In the genomic region with DNA sequence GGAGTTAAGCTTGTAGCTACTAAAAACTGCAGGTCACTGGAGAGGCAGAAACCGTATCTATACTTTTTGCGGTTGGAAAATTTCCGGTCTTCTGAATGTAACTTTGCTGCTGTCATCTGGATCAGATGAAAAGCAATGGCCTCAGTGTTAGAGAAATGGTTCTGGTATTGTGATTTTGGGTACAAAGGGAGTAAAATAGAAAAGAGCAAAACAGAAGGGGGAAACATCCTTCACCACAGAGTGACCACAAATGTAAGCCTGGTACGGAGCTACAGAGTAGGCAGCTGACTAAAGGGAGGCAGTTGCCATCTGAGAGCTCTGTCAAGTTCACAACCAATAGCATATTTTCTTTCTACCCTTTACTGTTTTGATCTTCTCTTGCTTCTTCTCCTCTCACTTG, we compare ENCODE assay signal across 8 cellular contexts. TPM values are rescaled to one million over a fixed set of nuclear protein-coding genes. Genes with fewer than 3 reads are reported as not detected.
A peak's percentile ranks its signal among the peaks of the same experiment; 100 is the strongest.
DNase-seq lines count a peak whose midpoint lies in the region; ATAC-seq and TF ChIP-seq lines count a peak whose summit lies in the region.

No MANE protein-coding gene starts in this region.

- H3K27ac Mint-ChIP-seq in activated CD8-positive, alpha-beta memory T cell treated with anti-CD3 and anti-CD28 coated beads, Interleukin-2, amount 10 ng/mL, durations not matched to agents 7 days and 5 days: no peak overlapping the region
- H3K27ac Mint-ChIP-seq in stimulated activated naive B cell treated with anti-CD40 and anti-IgM and Interleukin-4, amounts not matched to agents 10 μg/mL and 1 μg/mL and 100 μg/mL, for 72 hours: peak overlapping the region; percentile 94

- no peak overlapping the region for H3K4me3 Mint-ChIP-seq in activated CD8-positive, alpha-beta memory T cell treated with anti-CD3 and anti-CD28 coated beads, Interleukin-2, amount 10 ng/mL, durations not matched to agents 7 days and 5 days
- H3K4me3 Mint-ChIP-seq in stimulated activated naive B cell treated with anti-CD40 and anti-IgM and Interleukin-4, amounts not matched to agents 10 μg/mL and 1 μg/mL and 100 μg/mL, for 72 hours: peak overlapping the region; percentile 58 to 63

- peak; percentile 82 for DNase-seq in activated CD8-positive, alpha-beta memory T cell treated with anti-CD3 and anti-CD28 coated beads, Interleukin-2, amount 10 ng/mL, durations not matched to agents 7 days and 5 days
- DNase-seq in activated CD8-positive, alpha-beta memory T cell treated with anti-CD3 and anti-CD28 coated beads, Interleukin-2, amount 50 U/mL, for 4 hours: no peak
- DNase-seq in T-helper 2 cell: peak in 3 of 5 experiments; percentile 33 to 93 (median 45)
- DNase-seq in stimulated activated naive B cell treated with anti-CD40 and anti-IgM and Interleukin-4, amounts not matched to agents 10 μg/mL and 1 μg/mL and 100 μg/mL, for 72 hours: peak; percentile 49
- DNase-seq in HuH-7 (ENCODE audit: low spot score): no peak
- no peak for DNase-seq in NCI-H2107 (lab: John Stamatoyannopoulos, UW)

- H3K36me3 Mint-ChIP-seq in activated CD8-positive, alpha-beta memory T cell treated with anti-CD3 and anti-CD28 coated beads, Interleukin-2, amount 10 ng/mL, durations not matched to agents 7 days and 5 days: peaks cover 44% of the 10 kb centered on the region
- no peaks in the 10 kb centered on the region for H3K36me3 Mint-ChIP-seq in stimulated activated naive B cell treated with anti-CD40 and anti-IgM and Interleukin-4, amounts not matched to agents 10 μg/mL and 1 μg/mL and 100 μg/mL, for 72 hours

- H3K27me3 ChIP-seq in gastroesophageal sphincter: no peaks in the 10 kb centered on the region

- 72 to 95% methylated on average over 4 of the region's 4 CpGs for WGBS in gastroesophageal sphincter (ENCODE audit: low coverage in 1 of 2), 2 donors

- H3K4me1 ChIP-seq in gastroesophageal sphincter: no peaks in the 10 kb centered on the region

- no peak for TF ChIP-seq EP300 in gastroesophageal sphincter (IDR thresholded peaks at IDR 0.05)

- TF ChIP-seq POLR2A in gastroesophageal sphincter (IDR thresholded peaks at IDR 0.05): no peak

- peak; percentile 62 for ATAC-seq in activated CD8-positive, alpha-beta memory T cell treated with anti-CD3 and anti-CD28 coated beads, Interleukin-2, amount 10 ng/mL, durations not matched to agents 7 days and 5 days
- ATAC-seq in HG03045 (IDR thresholded peaks at IDR 0.05; ENCODE audit: unreplicated experiment) (peak; percentile 90), gastroesophageal sphincter (no peak)
- peak; percentile 92 to 93 for ATAC-seq in stimulated activated naive B cell treated with anti-CD40 and anti-IgM and Interleukin-4, amounts not matched to agents 10 μg/mL and 1 μg/mL and 100 μg/mL, for 72 hours (replicated peaks)

- no peak overlapping the region for H3K4me3 ChIP-seq in gastroesophageal sphincter

- H3K4me1 Mint-ChIP-seq in activated CD8-positive, alpha-beta memory T cell treated with anti-CD3 and anti-CD28 coated beads, Interleukin-2, amount 10 ng/mL, durations not matched to agents 7 days and 5 days: peaks cover 34% of the 10 kb centered on the region
- H3K4me1 Mint-ChIP-seq in stimulated activated naive B cell treated with anti-CD40 and anti-IgM and Interleukin-4, amounts not matched to agents 10 μg/mL and 1 μg/mL and 100 μg/mL, for 72 hours: peaks cover 15 to 17% of the 10 kb centered on the region in 2 donors

- H3K36me3 ChIP-seq in gastroesophageal sphincter: no peaks in the 10 kb centered on the region

- H3K9me3 Mint-ChIP-seq in activated CD8-positive, alpha-beta memory T cell treated with anti-CD3 and anti-CD28 coated beads, Interleukin-2, amount 10 ng/mL, durations not matched to agents 7 days and 5 days (ENCODE audit: low read depth): no peaks in the 10 kb centered on the region
- H3K9me3 Mint-ChIP-seq in stimulated activated naive B cell treated with anti-CD40 and anti-IgM and Interleukin-4, amounts not matched to agents 10 μg/mL and 1 μg/mL and 100 μg/mL, for 72 hours: no peaks in the 10 kb centered on the region

- no peak for TF ChIP-seq CTCF in gastroesophageal sphincter (IDR thresholded peaks at IDR 0.05)

- H3K27me3 Mint-ChIP-seq in activated CD8-positive, alpha-beta memory T cell treated with anti-CD3 and anti-CD28 coated beads, Interleukin-2, amount 10 ng/mL, durations not matched to agents 7 days and 5 days: no peaks in the 10 kb centered on the region
- H3K27me3 Mint-ChIP-seq in stimulated activated naive B cell treated with anti-CD40 and anti-IgM and Interleukin-4, amounts not matched to agents 10 μg/mL and 1 μg/mL and 100 μg/mL, for 72 hours: no peaks in the 10 kb centered on the region

- no peak overlapping the region for H3K27ac ChIP-seq in gastroesophageal sphincter

- CTCF ChIA-PET in activated CD8-positive, alpha-beta memory T cell treated with anti-CD3 and anti-CD28 coated beads, Interleukin-2, amount 10 ng/mL, durations not matched to agents 7 days and 5 days (lab: Charles Lee): interaction anchor here (0.6 to 3.1 kb wide), 4 partner anchors 59 to 145 kb away, joined by 3 to 16 read pairs (median 3); no protein-coding TSS in a partner anchor

- no peaks in the 10 kb centered on the region for H3K9me3 ChIP-seq in gastroesophageal sphincter

RNA-seq across cellular contexts. Expression of a gene that starts 5.6 kb away (rescaled TPM):
- total RNA-seq in activated CD8-positive, alpha-beta memory T cell treated with anti-CD3 and anti-CD28 coated beads, Interleukin-2, amount 10 ng/mL, durations not matched to agents 7 days and 5 days: 100 to 1,000 TPM; 290 to 311 TPM
- 1 to 10 TPM in 2 of 4 donors, under 1 TPM in 2; 0.19 to 1.2 (median 1.0) TPM for total RNA-seq in gastroesophageal sphincter

RNA-seq across cellular contexts. Expression of a gene that starts 47.5 kb away (rescaled TPM):
- total RNA-seq in activated CD8-positive, alpha-beta memory T cell treated with anti-CD3 and anti-CD28 coated beads, Interleukin-2, amount 10 ng/mL, durations not matched to agents 7 days and 5 days: 10 to 100 TPM; 27.2 to 90.6 TPM
- total RNA-seq in gastroesophageal sphincter: under 1 TPM in 1 of 4 donors, not detected in 3; 0.20 TPM

Comparison
In these comparisons a context has a peak if more than half of its experiments do, and no peak if none do; other contexts are left out.
1. DNase-seq: peak in activated CD8-positive, alpha-beta memory T cell treated with anti-CD3 and anti-CD28 coated beads, Interleukin-2, amount 10 ng/mL, durations not matched to agents 7 days and 5 days (single experiment), T-helper 2 cell (3 of 5) and stimulated activated naive B cell treated with anti-CD40 and anti-IgM and Interleukin-4, amounts not matched to agents 10 μg/mL and 1 μg/mL and 100 μg/mL, for 72 hours (single experiment); none in activated CD8-positive, alpha-beta memory T cell treated with anti-CD3 and anti-CD28 coated beads, Interleukin-2, amount 50 U/mL, for 4 hours (single experiment), HuH-7 (single experiment) and NCI-H2107 (single experiment).
2. RNA of a gene that starts 5.6 kb away (total RNA-seq): 290 to 311 TPM in activated CD8-positive, alpha-beta memory T cell treated with anti-CD3 and anti-CD28 coated beads, Interleukin-2, amount 10 ng/mL, durations not matched to agents 7 days and 5 days; 0.19 to 1.2 TPM in gastroesophageal sphincter; every median in the first group is over 100 times any median in the second.
3. RNA of a gene that starts 47.5 kb away (total RNA-seq): 27.2 to 90.6 TPM in activated CD8-positive, alpha-beta memory T cell treated with anti-CD3 and anti-CD28 coated beads, Interleukin-2, amount 10 ng/mL, durations not matched to agents 7 days and 5 days; 0.20 TPM in gastroesophageal sphincter; every median in the first group is over 10 times any median in the second.